In the genomic region with DNA sequence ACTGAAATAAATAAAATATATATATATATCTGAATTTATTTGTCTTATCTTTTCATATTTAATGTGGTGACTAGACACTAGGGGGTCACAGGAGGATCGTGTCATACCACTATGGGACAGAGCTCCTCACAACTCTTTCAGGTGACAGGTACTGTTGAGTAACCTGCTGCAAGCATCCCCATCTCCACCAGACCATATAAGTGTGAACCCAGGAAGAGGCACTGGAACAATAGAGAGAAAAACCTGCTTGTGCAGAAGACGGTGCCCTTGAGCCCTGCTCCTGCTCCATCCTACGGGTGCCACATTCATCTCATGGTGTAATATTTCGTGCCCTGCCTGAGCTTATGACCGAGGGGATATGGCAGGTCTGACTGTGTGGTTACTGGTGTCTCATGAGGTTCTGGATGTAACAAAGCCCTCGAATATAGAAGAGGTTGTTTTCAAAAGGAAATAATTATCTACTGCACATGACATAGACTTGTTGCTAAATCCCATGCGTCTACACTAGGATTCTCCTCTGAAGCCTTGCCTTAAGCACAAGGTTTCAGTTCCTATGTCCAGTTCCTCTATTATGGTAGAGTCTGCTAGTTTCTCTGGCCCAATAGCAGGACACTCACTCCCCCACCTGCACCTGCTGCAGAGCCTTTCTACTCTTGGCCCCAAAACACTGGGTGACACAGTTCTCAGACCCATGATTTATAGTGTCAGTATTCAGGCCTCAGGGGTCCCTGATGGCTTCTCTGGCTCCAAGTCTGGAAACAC, we compare ENCODE assay signal across 14 cellular contexts.
DNase-seq lines count a peak whose midpoint lies in the region; ATAC-seq and TF ChIP-seq lines count a peak whose summit lies in the region.
"Had no signal": no experiment of that assay in that cellular context is flagged by ENCODE, and none has a peak within 500 bp of the region (broad histone marks: within the 10 kb centered on the region; RNA-seq: fewer than 3 reads in every experiment).

No MANE protein-coding gene starts in this region.

- no peak overlapping the region for H3K4me3 ChIP-seq in PC-3 (ENCODE audit: low read length)
- H3K4me3 ChIP-seq: GM23248 had no signal

- DNase-seq in NOMO-1 treated with dmso at 0.1 percent for 144 hours (lab: John Stamatoyannopoulos, UW; ENCODE audit: unreplicated experiment) = peak; percentile 80
- peak; percentile 12 for DNase-seq in mesenteric fat pad (ENCODE audit: low spot score)
- DNase-seq in cortex of kidney (lab: John Stamatoyannopoulos, UW) = no peak
- no peak for DNase-seq in NCI-H1048 (lab: John Stamatoyannopoulos, UW)
- DNase-seq in PC-3 = no peak
- DNase-seq in NCI-H226 = no peak
- DNase-seq: activated CD4-positive, alpha-beta T cell treated with anti-CD3 and anti-CD28 coated beads, Interleukin-2, amount 50 U/mL, for 1 hour; activated naive CD4-positive, alpha-beta T cell treated with anti-CD3 and anti-CD28 coated beads for 36 hours; CD8-positive, alpha-beta memory T cell; GM23248; NCI-H510A; small intestine had no signal

- H2AFZ ChIP-seq in PC-3 (ENCODE audit: low read length) = no peak overlapping the region
- H2AFZ ChIP-seq: GM23248 had no signal

- no peak overlapping the region for H3K9ac ChIP-seq in PC-3 (ENCODE audit: low read length)
- H3K9ac ChIP-seq: GM23248 had no signal

- H4K20me1 ChIP-seq in PC-3 (ENCODE audit: low read length) = no peaks in the 10 kb centered on the region

- BruUV-seq in PC-3 (replicated peaks; lab: Mats Ljungman, UMichigan) = no TSS peak

- no peak overlapping the region for H3K4me2 ChIP-seq in PC-3 (ENCODE audit: low read length)

- no peaks in the 10 kb centered on the region for H3K79me2 ChIP-seq in PC-3 (ENCODE audit: low read length)

- H3K36me3 ChIP-seq in PC-3 (ENCODE audit: low read depth, low read length) = no peaks in the 10 kb centered on the region

- no peaks in the 10 kb centered on the region for H3K27me3 ChIP-seq in PC-3 (ENCODE audit: low read length)

- H3K27ac ChIP-seq in PC-3 (ENCODE audit: low read length) = no peak overlapping the region
- H3K27ac ChIP-seq: GM23248 had no signal

- TF ChIP-seq CTCF in PC-3 (conservative IDR thresholded peaks at IDR 0.05; ENCODE audit: low read depth, low read length) = no peak

- H3F3A ChIP-seq in PC-3 (ENCODE audit: low read length, unreplicated experiment) = no peaks in the 10 kb centered on the region

- ATAC-seq in GM18502 (IDR thresholded peaks at IDR 0.05; ENCODE audit: poor library complexity, unreplicated experiment) (peak; percentile 53), GM21529 (IDR thresholded peaks at IDR 0.05; ENCODE audit: unreplicated experiment) (peak; percentile 59), PC-3 (no peak)

- H3K4me1 ChIP-seq in PC-3 (ENCODE audit: insufficient read depth, low read length) = peaks cover 20% of the 10 kb centered on the region

- POLR2A ChIA-PET in PC-3 (lab: Charles Lee; ENCODE audit: unreplicated experiment) = no interaction called here

- CTCF ChIA-PET in PC-3 (lab: Charles Lee) = no interaction called here

- no peaks in the 10 kb centered on the region for H3K9me3 ChIP-seq in PC-3 (ENCODE audit: low read length)

- no peaks in the 10 kb centered on the region for H3K9me2 ChIP-seq in PC-3 (replicated peaks; ENCODE audit: low read length)

- intact Hi-C loops in PC-3 (cut with micrococcal nuclease) = loop anchor here (5.0 kb wide), 1 partner anchor 33 kb away; no protein-coding TSS in a partner anchor

Comparison
In these comparisons a context has a peak if more than half of its experiments do, and no peak if none do; other contexts are left out.
1. DNase-seq: peak in NOMO-1 treated with dmso at 0.1 percent for 144 hours (single experiment) and mesenteric fat pad (single experiment); none in cortex of kidney (single experiment), NCI-H1048 (single experiment), PC-3 (single experiment) and NCI-H226 (single experiment).